In genomic region chr4:15740764-15741404, GRCh38 we compare ENCODE assay signal across 1 cellular context.
TF ChIP-seq lines count a peak whose summit lies in the region.

No MANE protein-coding gene starts in this region.

TF ChIP-seq in HepG2, 621 proteins besides CTCF, POLR2A, EP300 and RAD21 (continued from another document and continues in another):
- TF ChIP-seq, protein P1, sequence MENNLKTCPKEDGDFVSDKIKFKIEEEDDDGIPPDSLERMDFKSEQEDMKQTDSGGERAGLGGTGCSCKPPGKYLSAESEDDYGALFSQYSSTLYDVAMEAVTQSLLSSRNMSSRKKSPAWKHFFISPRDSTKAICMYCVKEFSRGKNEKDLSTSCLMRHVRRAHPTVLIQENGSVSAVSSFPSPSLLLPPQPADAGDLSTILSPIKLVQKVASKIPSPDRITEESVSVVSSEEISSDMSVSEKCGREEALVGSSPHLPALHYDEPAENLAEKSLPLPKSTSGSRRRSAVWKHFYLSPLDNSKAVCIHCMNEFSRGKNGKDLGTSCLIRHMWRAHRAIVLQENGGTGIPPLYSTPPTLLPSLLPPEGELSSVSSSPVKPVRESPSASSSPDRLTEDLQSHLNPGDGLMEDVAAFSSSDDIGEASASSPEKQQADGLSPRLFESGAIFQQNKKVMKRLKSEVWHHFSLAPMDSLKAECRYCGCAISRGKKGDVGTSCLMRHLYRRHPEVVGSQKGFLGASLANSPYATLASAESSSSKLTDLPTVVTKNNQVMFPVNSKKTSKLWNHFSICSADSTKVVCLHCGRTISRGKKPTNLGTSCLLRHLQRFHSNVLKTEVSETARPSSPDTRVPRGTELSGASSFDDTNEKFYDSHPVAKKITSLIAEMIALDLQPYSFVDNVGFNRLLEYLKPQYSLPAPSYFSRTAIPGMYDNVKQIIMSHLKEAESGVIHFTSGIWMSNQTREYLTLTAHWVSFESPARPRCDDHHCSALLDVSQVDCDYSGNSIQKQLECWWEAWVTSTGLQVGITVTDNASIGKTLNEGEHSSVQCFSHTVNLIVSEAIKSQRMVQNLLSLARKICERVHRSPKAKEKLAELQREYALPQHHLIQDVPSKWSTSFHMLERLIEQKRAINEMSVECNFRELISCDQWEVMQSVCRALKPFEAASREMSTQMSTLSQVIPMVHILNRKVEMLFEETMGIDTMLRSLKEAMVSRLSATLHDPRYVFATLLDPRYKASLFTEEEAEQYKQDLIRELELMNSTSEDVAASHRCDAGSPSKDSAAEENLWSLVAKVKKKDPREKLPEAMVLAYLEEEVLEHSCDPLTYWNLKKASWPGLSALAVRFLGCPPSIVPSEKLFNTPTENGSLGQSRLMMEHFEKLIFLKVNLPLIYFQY (CRISPR knock-in tag; IDR thresholded peaks at IDR 0.05; ENCODE audit: borderline replicate concordance): no peak
- TF ChIP-seq HHEX (CRISPR knock-in tag; IDR thresholded peaks at IDR 0.05) (peak; percentile 84), TRIM24 (CRISPR knock-in tag; IDR thresholded peaks at IDR 0.05) (no peak), GATAD2A (CRISPR knock-in tag; IDR thresholded peaks at IDR 0.05) (peak; percentile 92), ZNF335 (CRISPR knock-in tag; IDR thresholded peaks at IDR 0.05) (no peak), SMC3 (IDR thresholded peaks at IDR 0.05; ENCODE audit: low read length) (peak; percentile 2; the same call in 1 of the 2 replicates), ZBTB38 (CRISPR knock-in tag; IDR thresholded peaks at IDR 0.05) (no peak), GPBP1L1 (CRISPR knock-in tag; IDR thresholded peaks at IDR 0.05) (no peak), RXRA (CRISPR knock-in tag; IDR thresholded peaks at IDR 0.05) (peak; percentile 39; the same call in 1 of the 2 replicates), ZGPAT (CRISPR knock-in tag; IDR thresholded peaks at IDR 0.05) (peak; percentile 72; the same call in 1 of the 2 replicates), TEF (CRISPR knock-in tag; IDR thresholded peaks at IDR 0.05) (0 out of 2 replicates have a peak, but pooled peaks have one; percentile 52), ZHX2 (IDR thresholded peaks at IDR 0.05; ENCODE audit: low read depth) (no peak), ZHX2 (CRISPR knock-in tag; IDR thresholded peaks at IDR 0.05; ENCODE audit: borderline replicate concordance) (no peak), ZFP90 (CRISPR knock-in tag; IDR thresholded peaks at IDR 0.05; ENCODE audit: borderline replicate concordance) (no peak), NFRKB (IDR thresholded peaks at IDR 0.05) (no peak), HNRNPL (IDR thresholded peaks at IDR 0.05; ENCODE audit: low read depth, low read length) (no peak), BHLHE40 (IDR thresholded peaks at IDR 0.05; ENCODE audit: low read length) (no peak), NFIC (IDR thresholded peaks at IDR 0.05; ENCODE audit: low read length) (peak; percentile 72; the same call in 1 of the 2 replicates), SNAPC5 (CRISPR knock-in tag; IDR thresholded peaks at IDR 0.05; ENCODE audit: borderline replicate concordance) (no peak), ZNF629 (CRISPR knock-in tag; conservative IDR thresholded peaks at IDR 0.05) (no peak), HCFC1 (IDR thresholded peaks at IDR 0.05; ENCODE audit: low read depth, low read length) (no peak), ZBTB7B (CRISPR knock-in tag; IDR thresholded peaks at IDR 0.05) (peak; percentile 53; the same call in 1 of the 2 replicates), MEIS1 (CRISPR knock-in tag; IDR thresholded peaks at IDR 0.05; ENCODE audit: borderline replicate concordance) (0 out of 2 replicates have a peak, but pooled peaks have one; percentile 24), HNF4G (IDR thresholded peaks at IDR 0.05; ENCODE audit: borderline replicate concordance, low read depth, low read length) (peak; percentile 24; the same call in 1 of the 2 replicates), HNF4G (CRISPR knock-in tag; IDR thresholded peaks at IDR 0.05; ENCODE audit: borderline replicate concordance, low read depth) (no peak), NR2C2 (CRISPR knock-in tag; IDR thresholded peaks at IDR 0.05; ENCODE audit: borderline replicate concordance) (peak; percentile 55), ZNF614 (CRISPR knock-in tag; IDR thresholded peaks at IDR 0.05; ENCODE audit: borderline replicate concordance) (peak; percentile 59; the same call in 1 of the 2 replicates), WIZ (CRISPR knock-in tag; IDR thresholded peaks at IDR 0.05) (no peak), ZNF121 (CRISPR knock-in tag; IDR thresholded peaks at IDR 0.05) (no peak), SALL1 (CRISPR knock-in tag; IDR thresholded peaks at IDR 0.05) (peak; percentile 67), ZNF44 (CRISPR knock-in tag; IDR thresholded peaks at IDR 0.05) (no peak), ISL2 (CRISPR knock-in tag; IDR thresholded peaks at IDR 0.05) (peak; percentile 56; the same call in 1 of the 2 replicates)
- TF ChIP-seq, protein P2, sequence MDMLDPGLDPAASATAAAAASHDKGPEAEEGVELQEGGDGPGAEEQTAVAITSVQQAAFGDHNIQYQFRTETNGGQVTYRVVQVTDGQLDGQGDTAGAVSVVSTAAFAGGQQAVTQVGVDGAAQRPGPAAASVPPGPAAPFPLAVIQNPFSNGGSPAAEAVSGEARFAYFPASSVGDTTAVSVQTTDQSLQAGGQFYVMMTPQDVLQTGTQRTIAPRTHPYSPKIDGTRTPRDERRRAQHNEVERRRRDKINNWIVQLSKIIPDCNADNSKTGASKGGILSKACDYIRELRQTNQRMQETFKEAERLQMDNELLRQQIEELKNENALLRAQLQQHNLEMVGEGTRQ (IDR thresholded peaks at IDR 0.05; ENCODE audit: low read depth, low read length): no peak
- TF ChIP-seq, protein P2 (CRISPR knock-in tag; IDR thresholded peaks at IDR 0.05; ENCODE audit: borderline replicate concordance): no peak
- TF ChIP-seq, protein P3, sequence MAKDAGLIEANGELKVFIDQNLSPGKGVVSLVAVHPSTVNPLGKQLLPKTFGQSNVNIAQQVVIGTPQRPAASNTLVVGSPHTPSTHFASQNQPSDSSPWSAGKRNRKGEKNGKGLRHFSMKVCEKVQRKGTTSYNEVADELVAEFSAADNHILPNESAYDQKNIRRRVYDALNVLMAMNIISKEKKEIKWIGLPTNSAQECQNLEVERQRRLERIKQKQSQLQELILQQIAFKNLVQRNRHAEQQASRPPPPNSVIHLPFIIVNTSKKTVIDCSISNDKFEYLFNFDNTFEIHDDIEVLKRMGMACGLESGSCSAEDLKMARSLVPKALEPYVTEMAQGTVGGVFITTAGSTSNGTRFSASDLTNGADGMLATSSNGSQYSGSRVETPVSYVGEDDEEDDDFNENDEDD (CRISPR knock-in tag; IDR thresholded peaks at IDR 0.05; ENCODE audit: borderline replicate concordance): no peak
- TF ChIP-seq, protein P4, sequence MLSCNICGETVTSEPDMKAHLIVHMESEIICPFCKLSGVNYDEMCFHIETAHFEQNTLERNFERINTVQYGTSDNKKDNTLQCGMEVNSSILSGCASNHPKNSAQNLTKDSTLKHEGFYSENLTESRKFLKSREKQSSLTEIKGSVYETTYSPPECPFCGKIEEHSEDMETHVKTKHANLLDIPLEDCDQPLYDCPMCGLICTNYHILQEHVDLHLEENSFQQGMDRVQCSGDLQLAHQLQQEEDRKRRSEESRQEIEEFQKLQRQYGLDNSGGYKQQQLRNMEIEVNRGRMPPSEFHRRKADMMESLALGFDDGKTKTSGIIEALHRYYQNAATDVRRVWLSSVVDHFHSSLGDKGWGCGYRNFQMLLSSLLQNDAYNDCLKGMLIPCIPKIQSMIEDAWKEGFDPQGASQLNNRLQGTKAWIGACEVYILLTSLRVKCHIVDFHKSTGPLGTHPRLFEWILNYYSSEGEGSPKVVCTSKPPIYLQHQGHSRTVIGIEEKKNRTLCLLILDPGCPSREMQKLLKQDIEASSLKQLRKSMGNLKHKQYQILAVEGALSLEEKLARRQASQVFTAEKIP (CRISPR knock-in tag; IDR thresholded peaks at IDR 0.05; ENCODE audit: borderline replicate concordance): no peak
- TF ChIP-seq, protein P5, sequence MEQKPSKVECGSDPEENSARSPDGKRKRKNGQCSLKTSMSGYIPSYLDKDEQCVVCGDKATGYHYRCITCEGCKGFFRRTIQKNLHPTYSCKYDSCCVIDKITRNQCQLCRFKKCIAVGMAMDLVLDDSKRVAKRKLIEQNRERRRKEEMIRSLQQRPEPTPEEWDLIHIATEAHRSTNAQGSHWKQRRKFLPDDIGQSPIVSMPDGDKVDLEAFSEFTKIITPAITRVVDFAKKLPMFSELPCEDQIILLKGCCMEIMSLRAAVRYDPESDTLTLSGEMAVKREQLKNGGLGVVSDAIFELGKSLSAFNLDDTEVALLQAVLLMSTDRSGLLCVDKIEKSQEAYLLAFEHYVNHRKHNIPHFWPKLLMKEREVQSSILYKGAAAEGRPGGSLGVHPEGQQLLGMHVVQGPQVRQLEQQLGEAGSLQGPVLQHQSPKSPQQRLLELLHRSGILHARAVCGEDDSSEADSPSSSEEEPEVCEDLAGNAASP (CRISPR knock-in tag; IDR thresholded peaks at IDR 0.05; ENCODE audit: borderline replicate concordance): peak; percentile 44; the same call in 1 of the 2 replicates
